11 cellular contexts compared by ENCODE assay signal in the genomic region with DNA sequence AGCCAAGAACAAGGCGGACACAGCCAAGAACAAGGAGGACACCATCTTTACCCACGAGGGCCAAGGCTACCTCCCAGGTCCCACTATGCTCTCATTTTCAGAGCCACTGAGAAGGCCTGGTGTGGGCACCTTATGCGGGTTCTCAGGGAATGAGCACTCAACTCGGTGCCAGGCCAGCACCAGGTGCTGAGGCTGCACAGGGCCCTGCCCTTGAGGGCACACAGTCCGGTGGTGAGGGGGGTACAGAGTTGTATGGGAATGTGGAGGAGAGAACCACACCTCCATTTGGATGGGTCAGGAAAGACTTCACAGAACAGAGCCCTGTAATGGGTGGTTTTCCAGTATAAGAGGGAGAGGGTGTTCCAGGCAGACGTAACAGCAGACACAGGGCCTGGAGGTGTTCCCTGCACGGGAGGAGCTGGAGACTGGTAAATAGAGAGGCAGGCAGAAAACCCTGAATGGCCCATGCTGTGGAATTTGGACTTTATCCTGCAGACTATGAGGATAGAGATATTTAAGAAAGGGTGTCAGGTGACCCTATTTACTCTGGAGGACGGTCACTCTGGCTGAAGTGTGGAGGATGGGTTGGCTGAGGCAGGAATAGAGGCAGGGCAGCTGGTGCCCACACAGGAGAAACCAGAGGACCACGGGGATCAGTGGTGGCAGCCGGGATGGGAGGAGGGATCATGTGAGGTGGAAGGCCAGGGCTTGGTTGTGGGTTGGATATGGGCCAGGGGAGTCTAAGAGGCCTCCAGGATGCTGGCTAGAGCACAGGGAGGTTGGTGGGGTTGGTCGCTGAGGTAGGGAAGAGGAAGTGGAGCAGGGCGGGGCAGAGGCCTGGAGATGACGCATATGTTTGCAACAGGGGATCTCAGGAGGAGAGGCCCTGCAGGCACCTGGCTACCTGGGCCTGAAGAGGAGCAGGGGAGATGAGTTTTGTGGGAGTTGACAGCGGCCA. TPM values are rescaled to one million over a fixed set of nuclear protein-coding genes. Genes with fewer than 3 reads are reported as not detected.
DNase-seq lines count a peak whose midpoint lies in the region; ATAC-seq and TF ChIP-seq lines count a peak whose summit lies in the region.
"Had no signal": no experiment of that assay in that cellular context is flagged by ENCODE, and none has a peak within 500 bp of the region (broad histone marks: within the 10 kb centered on the region; RNA-seq: fewer than 3 reads in every experiment).

No MANE protein-coding gene starts in this region.

- DNase-seq in activated CD4-positive, alpha-beta T cell treated with anti-CD3 and anti-CD28 coated beads, Interleukin-2, amount 10 ng/mL, durations not matched to agents 7 days and 5 days = peak; percentile 30
- no peak for DNase-seq in activated CD4-positive, alpha-beta T cell treated with anti-CD3 and anti-CD28 coated beads, Interleukin-2, amount 10 ng/mL, durations not matched to agents 24 days and 14 days
- no peak for DNase-seq in Panc1 (ENCODE audit: low read depth, low spot score)
- peak; percentile 79 for DNase-seq in stomach
- DNase-seq in DMS 273 (lab: John Stamatoyannopoulos, UW; ENCODE audit: unreplicated experiment) = no peak
- DNase-seq in NCI-H2227 (lab: John Stamatoyannopoulos, UW; ENCODE audit: unreplicated experiment) = no peak
- no peak for DNase-seq in NCI-H774 (lab: John Stamatoyannopoulos, UW)
- DNase-seq: anterior cingulate cortex had no signal

- H3K9me3 ChIP-seq in Panc1 (ENCODE audit: control insufficient read depth, insufficient read depth, low read depth, low read length) = no peaks in the 10 kb centered on the region
- no peaks in the 10 kb centered on the region for H3K9me3 ChIP-seq in stomach
- H3K9me3 ChIP-seq: neutrophil had no signal

- TF ChIP-seq EP300 in stomach (IDR thresholded peaks at IDR 0.05) = no peak

- intact Hi-C loops in activated CD4-positive, alpha-beta T cell treated with anti-CD3 and anti-CD28 coated beads, Interleukin-2, amount 10 ng/mL, durations not matched to agents 24 days and 14 days (cut with micrococcal nuclease) = no loop called here
- intact Hi-C loops in Panc1 (cut with micrococcal nuclease; ENCODE audit: unreplicated experiment) (no loop called here), stomach (cut with DNase I; ENCODE audit: low total_unique reads) (no loop called here)

- H3K9me3 Mint-ChIP-seq in activated CD4-positive, alpha-beta T cell treated with anti-CD3 and anti-CD28 coated beads, Interleukin-2, amount 10 ng/mL, durations not matched to agents 7 days and 5 days = no peaks in the 10 kb centered on the region
- no peaks in the 10 kb centered on the region for H3K9me3 Mint-ChIP-seq in activated CD4-positive, alpha-beta T cell treated with anti-CD3 and anti-CD28 coated beads, Interleukin-2, amount 10 ng/mL, durations not matched to agents 24 days and 14 days

- no peak overlapping the region for H3K4me3 Mint-ChIP-seq in activated CD4-positive, alpha-beta T cell treated with anti-CD3 and anti-CD28 coated beads, Interleukin-2, amount 10 ng/mL, durations not matched to agents 7 days and 5 days
- H3K4me3 Mint-ChIP-seq in activated CD4-positive, alpha-beta T cell treated with anti-CD3 and anti-CD28 coated beads, Interleukin-2, amount 10 ng/mL, durations not matched to agents 24 days and 14 days = no peak overlapping the region

- no peak overlapping the region for H3K27ac ChIP-seq in Panc1 (ENCODE audit: low read length)
- peak overlapping the region; percentile 70 to 82 (median 80) for H3K27ac ChIP-seq in stomach
- H3K27ac ChIP-seq: neutrophil had no signal

- H3K4me3 ChIP-seq in Panc1 (ENCODE audit: low read depth in 2 of 2, low read length in 2 of 2) (no peak overlapping the region), stomach (no peak overlapping the region)

- no peak for TF ChIP-seq CTCF in Panc1 (IDR thresholded peaks at IDR 0.05)
- TF ChIP-seq CTCF in stomach (IDR thresholded peaks at IDR 0.05) = no peak

- CTCF ChIA-PET in activated CD4-positive, alpha-beta T cell treated with anti-CD3 and anti-CD28 coated beads, Interleukin-2, amount 10 ng/mL, durations not matched to agents 7 days and 5 days (lab: Charles Lee) = no interaction called here
- CTCF ChIA-PET in Panc1 (lab: Charles Lee) = no interaction called here

- peaks cover 18% of the 10 kb centered on the region for H3K27me3 Mint-ChIP-seq in activated CD4-positive, alpha-beta T cell treated with anti-CD3 and anti-CD28 coated beads, Interleukin-2, amount 10 ng/mL, durations not matched to agents 7 days and 5 days
- H3K27me3 Mint-ChIP-seq in activated CD4-positive, alpha-beta T cell treated with anti-CD3 and anti-CD28 coated beads, Interleukin-2, amount 10 ng/mL, durations not matched to agents 24 days and 14 days = peaks cover 27% of the 10 kb centered on the region

- POLR2A ChIA-PET in activated CD4-positive, alpha-beta T cell treated with anti-CD3 and anti-CD28 coated beads, Interleukin-2, amount 10 ng/mL, durations not matched to agents 7 days and 5 days (lab: Charles Lee) = no interaction called here
- POLR2A ChIA-PET in Panc1 (lab: Charles Lee) = no interaction called here

- H3K27ac Mint-ChIP-seq in activated CD4-positive, alpha-beta T cell treated with anti-CD3 and anti-CD28 coated beads, Interleukin-2, amount 10 ng/mL, durations not matched to agents 7 days and 5 days = peak overlapping the region; percentile 81
- no peak overlapping the region for H3K27ac Mint-ChIP-seq in activated CD4-positive, alpha-beta T cell treated with anti-CD3 and anti-CD28 coated beads, Interleukin-2, amount 10 ng/mL, durations not matched to agents 24 days and 14 days

- in situ Hi-C loops in Panc1 (cut with HindIII; ENCODE audit: low pct_unique_long_range_greater_than_20kb, low sequenced_read_pairs) = no loop called here

- H3K4me1 Mint-ChIP-seq in activated CD4-positive, alpha-beta T cell treated with anti-CD3 and anti-CD28 coated beads, Interleukin-2, amount 10 ng/mL, durations not matched to agents 7 days and 5 days = peaks cover 15% of the 10 kb centered on the region
- peaks cover 7% of the 10 kb centered on the region for H3K4me1 Mint-ChIP-seq in activated CD4-positive, alpha-beta T cell treated with anti-CD3 and anti-CD28 coated beads, Interleukin-2, amount 10 ng/mL, durations not matched to agents 24 days and 14 days

- ATAC-seq in Panc1 = peak; percentile 70
- ATAC-seq in esophagus mucosa = peak; percentile 97

- H3K4me1 ChIP-seq in Panc1 (ENCODE audit: control insufficient read depth, insufficient read depth, low read length) (no peaks in the 10 kb centered on the region), stomach (peaks cover 4 to 22% (median 17%) of the 10 kb centered on the region in 4 donors)

- H3K36me3 Mint-ChIP-seq in activated CD4-positive, alpha-beta T cell treated with anti-CD3 and anti-CD28 coated beads, Interleukin-2, amount 10 ng/mL, durations not matched to agents 7 days and 5 days (ENCODE audit: low read depth) = peaks cover 2% of the 10 kb centered on the region
- no peaks in the 10 kb centered on the region for H3K36me3 Mint-ChIP-seq in activated CD4-positive, alpha-beta T cell treated with anti-CD3 and anti-CD28 coated beads, Interleukin-2, amount 10 ng/mL, durations not matched to agents 24 days and 14 days (ENCODE audit: low read depth)

- TF ChIP-seq POLR2A in stomach (IDR thresholded peaks at IDR 0.05) = no peak

- BruUV-seq in Panc1 (replicated peaks; lab: Mats Ljungman, UMichigan) = no TSS peak

- H3K27me3 ChIP-seq in Panc1 (ENCODE audit: control insufficient read depth, insufficient read depth, low read length) (no peaks in the 10 kb centered on the region), stomach (no peaks in the 10 kb centered on the region)
- H3K27me3 ChIP-seq: neutrophil had no signal

- no peaks in the 10 kb centered on the region for H3K36me3 ChIP-seq in Panc1 (ENCODE audit: control insufficient read depth, insufficient read depth, low read length)
- H3K36me3 ChIP-seq in stomach = no peaks in the 10 kb centered on the region
- H3K36me3 ChIP-seq: neutrophil had no signal

- WGBS in stomach, 5 donors = 32 to 50% (median 46%) methylated on average over 12 to 14 of the region's 14 CpGs

RNA-seq across cellular contexts. Expression of a gene that starts 34.6 kb away (rescaled TPM):
- total RNA-seq in activated CD4-positive, alpha-beta T cell treated with anti-CD3 and anti-CD28 coated beads, Interleukin-2, amount 10 ng/mL, durations not matched to agents 7 days and 5 days = not detected
- not detected in 2 replicates for total RNA-seq in activated CD4-positive, alpha-beta T cell treated with anti-CD3 and anti-CD28 coated beads, Interleukin-2, amount 10 ng/mL, durations not matched to agents 24 days and 14 days
- total RNA-seq in Panc1 (2021; ENCODE audit: unreplicated experiment) (6.7 TPM), esophagus mucosa (not detected), stomach (1 to 10 TPM in 1 of 5 donors, not detected in 4; 2.8 TPM)
- 20.5 TPM for polyA plus RNA-seq in Panc1 (2012; ENCODE audit: insufficient read length)
- polyA plus RNA-seq in stomach = 1 to 10 TPM in 1 of 3 donors, under 1 TPM in 1, not detected in 1; 0.62 to 4.9 TPM
- total RNA-seq: fibroblast of villous mesenchyme had no signal

Comparison
In these comparisons a context has a peak if more than half of its experiments do, and no peak if none do; other contexts are left out.
1. DNase-seq: peak in activated CD4-positive, alpha-beta T cell treated with anti-CD3 and anti-CD28 coated beads, Interleukin-2, amount 10 ng/mL, durations not matched to agents 7 days and 5 days (single experiment) and stomach (single experiment); none in activated CD4-positive, alpha-beta T cell treated with anti-CD3 and anti-CD28 coated beads, Interleukin-2, amount 10 ng/mL, durations not matched to agents 24 days and 14 days (single experiment), Panc1 (single experiment), DMS 273 (single experiment), NCI-H2227 (single experiment) and NCI-H774 (single experiment).